In the genomic region with DNA sequence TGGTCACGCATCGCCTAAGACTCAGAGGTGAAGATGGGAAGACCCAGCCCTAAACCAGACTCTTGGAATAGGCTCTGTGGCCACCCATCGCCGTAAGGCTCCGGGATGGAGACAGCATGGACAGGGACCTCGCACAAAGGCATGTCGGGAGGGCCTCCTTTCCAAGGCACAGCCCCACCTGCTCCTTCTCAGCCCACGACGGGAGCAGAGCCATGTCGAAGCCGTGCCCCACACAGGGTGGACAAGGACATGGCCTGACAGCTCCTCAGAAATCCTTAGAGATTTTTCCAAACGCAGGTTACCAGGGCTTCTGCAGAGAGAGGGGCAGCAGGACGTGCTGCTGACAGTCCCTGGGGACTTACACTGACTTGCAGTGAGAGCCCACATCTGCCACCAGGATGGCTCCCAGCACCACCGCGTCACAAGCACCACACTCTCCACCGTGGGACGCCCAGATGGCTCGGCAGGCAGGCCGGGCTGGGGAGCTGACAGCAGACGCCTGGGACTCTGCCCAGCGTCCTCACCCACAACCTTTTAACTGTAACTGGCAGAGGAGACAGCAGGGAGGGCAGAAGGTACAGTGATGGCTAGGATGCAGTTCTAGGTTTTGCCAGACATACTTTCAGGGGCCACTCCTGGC, we compare ENCODE assay signal across 27 cellular contexts. TPM values are rescaled to one million over a fixed set of nuclear protein-coding genes. Genes with fewer than 3 reads are reported as not detected.
DNase-seq lines count a peak whose midpoint lies in the region; ATAC-seq and TF ChIP-seq lines count a peak whose summit lies in the region.
"Had no signal": no experiment of that assay in that cellular context is flagged by ENCODE, and none has a peak within 500 bp of the region (broad histone marks: within the 10 kb centered on the region; RNA-seq: fewer than 3 reads in every experiment).

No MANE protein-coding gene starts in this region.

- DNase-seq in AG10803 (ENCODE audit: low read depth) = peak; percentile 14
- DNase-seq in D341Med (ENCODE audit: low spot score) = peak; percentile 84
- DNase-seq in OCI-LY7 (ENCODE audit: low spot score) = no peak
- peak; percentile 63 for DNase-seq in left ventricle myocardium superior
- no peak for DNase-seq in NCI-H526 (lab: John Stamatoyannopoulos, UW)
- no peak for DNase-seq in SKM-1 (lab: John Stamatoyannopoulos, UW; ENCODE audit: unreplicated experiment)
- no peak for DNase-seq in NCI-H748 treated with DMSO at 0.1 percent for 48 hours (lab: John Stamatoyannopoulos, UW)
- DNase-seq: activated CD4-positive, alpha-beta T cell treated with anti-CD3 and anti-CD28 coated beads, Interleukin-2, amount 50 U/mL, for 1 hour; activated CD8-positive, alpha-beta memory T cell treated with anti-CD3 and anti-CD28 coated beads, Interleukin-2, amount 50 U/mL, for 4 hours; activated effector memory CD4-positive, alpha-beta T cell treated with Interleukin-2 at 50 U/mL for 16 hours; activated naive CD8-positive, alpha-beta T cell treated with anti-CD3 and anti-CD28 coated beads, Interleukin-2, amount 50 U/mL, for 24 hours; body of pancreas; CD4-positive, alpha-beta memory T cell; DMS53; effector memory CD8-positive, alpha-beta T cell; GDM1; H7; mesendoderm; MM.1S; naive thymus-derived CD4-positive, alpha-beta T cell; NCI-H187; NK-92 treated with Interleukin-12 subunit alpha and Interleukin-12 subunit beta, amount 100 ng/mL, for 24 hours had no signal

- H3K4me2 ChIP-seq in OCI-LY7 (ENCODE audit: low read length) = no peak overlapping the region

- peaks cover 78% of the 10 kb centered on the region for H3K36me3 ChIP-seq in OCI-LY7 (ENCODE audit: insufficient read depth, low read length)

- peaks cover 41% of the 10 kb centered on the region for H3K79me2 ChIP-seq in OCI-LY7 (ENCODE audit: insufficient read depth, low read depth, low read length)

- H3K4me3 Mint-ChIP-seq in stimulated activated memory B cell treated with anti-CD40 and anti-IgM and Interleukin-4, amounts not matched to agents 10 μg/mL and 1 μg/mL and 100 μg/mL, for 72 hours = no peak overlapping the region
- H3K4me3 Mint-ChIP-seq: activated naive CD8-positive, alpha-beta T cell treated with anti-CD3 and anti-CD28 coated beads, Interleukin-2, amount 50 U/mL, for 24 hours; CD4-positive, alpha-beta memory T cell; effector memory CD8-positive, alpha-beta T cell; naive thymus-derived CD4-positive, alpha-beta T cell; T-helper 1 cell treated with Interleukin-12 subunit alpha and Interleukin-12 subunit beta and Interleukin-4 antibody, amounts not matched to agents 30 μg/mL and 1 μg/mL, for 36 hours; type B pancreatic cell had no signal

- H3K9me3 Mint-ChIP-seq in stimulated activated memory B cell treated with anti-CD40 and anti-IgM and Interleukin-4, amounts not matched to agents 10 μg/mL and 1 μg/mL and 100 μg/mL, for 72 hours = no peaks in the 10 kb centered on the region
- H3K9me3 Mint-ChIP-seq: activated naive CD8-positive, alpha-beta T cell treated with anti-CD3 and anti-CD28 coated beads, Interleukin-2, amount 50 U/mL, for 24 hours; CD4-positive, alpha-beta memory T cell; effector memory CD8-positive, alpha-beta T cell; naive thymus-derived CD4-positive, alpha-beta T cell; T-helper 1 cell treated with Interleukin-12 subunit alpha and Interleukin-12 subunit beta and Interleukin-4 antibody, amounts not matched to agents 30 μg/mL and 1 μg/mL, for 36 hours; type B pancreatic cell had no signal

- peak; percentile 52 for ATAC-seq in left ventricle myocardium superior
- no peak for ATAC-seq in stimulated activated memory B cell treated with anti-CD40 and anti-IgM and Interleukin-4, amounts not matched to agents 10 μg/mL and 1 μg/mL and 100 μg/mL, for 72 hours
- ATAC-seq: activated naive CD8-positive, alpha-beta T cell treated with anti-CD3 and anti-CD28 coated beads, Interleukin-2, amount 50 U/mL, for 24 hours; body of pancreas; effector memory CD8-positive, alpha-beta T cell; Panc1 had no signal

- CTCF ChIA-PET in OCI-LY7 (lab: Charles Lee; ENCODE audit: unreplicated experiment) = no interaction called here

- POLR2A ChIA-PET in OCI-LY7 (lab: Charles Lee) = no interaction called here

- peaks cover 33% of the 10 kb centered on the region for H3K4me1 Mint-ChIP-seq in stimulated activated memory B cell treated with anti-CD40 and anti-IgM and Interleukin-4, amounts not matched to agents 10 μg/mL and 1 μg/mL and 100 μg/mL, for 72 hours

- H3K4me3 ChIP-seq in AG10803 (ENCODE audit: low read length) = no peak overlapping the region
- H3K4me3 ChIP-seq in OCI-LY7 (ENCODE audit: low read depth, low read length, poor library complexity, severe bottlenecking) = no peak overlapping the region
- H3K4me3 ChIP-seq: body of pancreas, SJSA1 had no signal

- peaks cover 35% of the 10 kb centered on the region for H3K36me3 Mint-ChIP-seq in stimulated activated memory B cell treated with anti-CD40 and anti-IgM and Interleukin-4, amounts not matched to agents 10 μg/mL and 1 μg/mL and 100 μg/mL, for 72 hours

- TF ChIP-seq CTCF in AG10803 (conservative IDR thresholded peaks at IDR 0.05; ENCODE audit: low read length) (no peak), OCI-LY7 (conservative IDR thresholded peaks at IDR 0.05; ENCODE audit: low read length) (no peak)

- BruUV-seq in OCI-LY7 (replicated peaks; lab: Mats Ljungman, UMichigan) = no TSS peak

- no peak overlapping the region for H2AFZ ChIP-seq in OCI-LY7 (ENCODE audit: low read length)

- peak overlapping the region; percentile 53 for H3K27ac ChIP-seq in OCI-LY7 (ENCODE audit: low read depth, low read length, poor library complexity, severe bottlenecking)
- H3K27ac ChIP-seq: body of pancreas, SJSA1 had no signal

- H3K27ac Mint-ChIP-seq in stimulated activated memory B cell treated with anti-CD40 and anti-IgM and Interleukin-4, amounts not matched to agents 10 μg/mL and 1 μg/mL and 100 μg/mL, for 72 hours = no peak overlapping the region
- H3K27ac Mint-ChIP-seq: activated naive CD8-positive, alpha-beta T cell treated with anti-CD3 and anti-CD28 coated beads, Interleukin-2, amount 50 U/mL, for 24 hours; T-helper 1 cell treated with Interleukin-12 subunit alpha and Interleukin-12 subunit beta and Interleukin-4 antibody, amounts not matched to agents 30 μg/mL and 1 μg/mL, for 36 hours; type B pancreatic cell had no signal

- intact Hi-C loops in OCI-LY7 (cut with micrococcal nuclease; ENCODE audit: unreplicated experiment) = no loop called here
- intact Hi-C loops in left ventricle myocardium superior (cut with micrococcal nuclease) = no loop called here

- H3K27me3 Mint-ChIP-seq in stimulated activated memory B cell treated with anti-CD40 and anti-IgM and Interleukin-4, amounts not matched to agents 10 μg/mL and 1 μg/mL and 100 μg/mL, for 72 hours = no peaks in the 10 kb centered on the region
- H3K27me3 Mint-ChIP-seq: activated naive CD8-positive, alpha-beta T cell treated with anti-CD3 and anti-CD28 coated beads, Interleukin-2, amount 50 U/mL, for 24 hours; CD4-positive, alpha-beta memory T cell; effector memory CD8-positive, alpha-beta T cell; naive thymus-derived CD4-positive, alpha-beta T cell; type B pancreatic cell had no signal

- H3K9me3 ChIP-seq in OCI-LY7 (ENCODE audit: low read length) = no peaks in the 10 kb centered on the region
- H3K9me3 ChIP-seq: body of pancreas, SJSA1 had no signal

- H3K9me2 ChIP-seq in OCI-LY7 (ENCODE audit: insufficient read depth, low read length) = no peaks in the 10 kb centered on the region

- 0 out of 2 replicates have a peak, but pooled peaks cover 13% of the 10 kb centered on the region for H4K20me1 ChIP-seq in OCI-LY7 (ENCODE audit: insufficient read depth, low read length)

- peaks cover 23% of the 10 kb centered on the region for H3K4me1 ChIP-seq in OCI-LY7 (ENCODE audit: insufficient read depth, low read length, poor library complexity, severe bottlenecking)
- H3K4me1 ChIP-seq: body of pancreas, SJSA1 had no signal

RNA-seq across cellular contexts. Expression of a gene that starts 12.0 kb away (rescaled TPM):
- total RNA-seq in OCI-LY7 (2014; rRNA removed; shearing (Covaris generic)) = 97.7 and 101 TPM in 2 replicates
- total RNA-seq in OCI-LY7 (2022) (141 and 149 TPM in 2 replicates), left ventricle myocardium superior (118 TPM)

RNA-seq across cellular contexts. Expression of a gene that starts 22.3 kb away (rescaled TPM):
- 0.64 and 0.76 TPM in 2 replicates for total RNA-seq in OCI-LY7 (2014; rRNA removed; shearing (Covaris generic))
- total RNA-seq in OCI-LY7 (2022) (2.1 and 2.7 TPM in 2 replicates), left ventricle myocardium superior (8.9 TPM)

RNA-seq across cellular contexts. Expression of a gene that starts 37.3 kb away (rescaled TPM):
- total RNA-seq in OCI-LY7 (2014; rRNA removed; shearing (Covaris generic)) = 2.7 and 3.1 TPM in 2 replicates
- total RNA-seq in OCI-LY7 (2022) (1.3 and 2.7 TPM in 2 replicates), left ventricle myocardium superior (3.6 TPM)

RNA-seq across cellular contexts. Expression of a gene that starts 50.7 kb away (rescaled TPM):
- total RNA-seq in OCI-LY7 (2014; rRNA removed; shearing (Covaris generic)) = 79.9 and 81.9 TPM in 2 replicates
- total RNA-seq in OCI-LY7 (2022) (83.3 and 88.6 TPM in 2 replicates), left ventricle myocardium superior (18.3 TPM)

RNA-seq across cellular contexts. Expression of a gene that starts 52.6 kb away (rescaled TPM):
- 46.4 and 64.9 TPM in 2 replicates for total RNA-seq in OCI-LY7 (2014; rRNA removed; shearing (Covaris generic))
- total RNA-seq in OCI-LY7 (2022) = 54.0 and 55.3 TPM in 2 replicates
- 131 TPM for total RNA-seq in left ventricle myocardium superior

Comparison
In these comparisons a context has a peak if more than half of its experiments do, and no peak if none do; other contexts are left out.
1. DNase-seq: peak in AG10803 (single experiment), D341Med (single experiment) and left ventricle myocardium superior (single experiment); none in OCI-LY7 (single experiment), NCI-H526 (0 of 2), SKM-1 (single experiment) and NCI-H748 treated with DMSO at 0.1 percent for 48 hours (single experiment).